8 cellular contexts compared by ENCODE assay signal in genomic region chr13:20128459-20128927, GRCh38. TPM values are rescaled to one million over a fixed set of nuclear protein-coding genes. Genes with fewer than 3 reads are reported as not detected.
DNase-seq lines count a peak whose midpoint lies in the region; ATAC-seq and TF ChIP-seq lines count a peak whose summit lies in the region.

No MANE protein-coding gene starts in this region.

- H3F3A ChIP-seq in smooth muscle cell (ENCODE audit: low read depth) = peaks cover 5% of the 10 kb centered on the region

- 3% methylated on average over 28 of the region's 28 CpGs for WGBS in smooth muscle cell (ENCODE audit: low lambda C conversion rate)

- H4K20me1 ChIP-seq in smooth muscle cell (ENCODE audit: low read depth) = no peaks in the 10 kb centered on the region

- H3K27ac Mint-ChIP-seq in activated T-cell treated with anti-CD3 and anti-CD28 coated beads, Interleukin-2, amount 50 U/mL, for 72 hours = no peak overlapping the region

- peak overlapping the region; percentile 84 for H2AFZ ChIP-seq in smooth muscle cell (ENCODE audit: low read depth)

- peak overlapping the region; percentile 55 for H3K27ac ChIP-seq in smooth muscle cell (ENCODE audit: low read depth)

- H3K36me3 ChIP-seq in iPS-15b (ENCODE audit: control insufficient read depth, insufficient read depth, low read length) = no peaks in the 10 kb centered on the region
- H3K36me3 ChIP-seq in smooth muscle cell (ENCODE audit: low read depth) = no peaks in the 10 kb centered on the region

- H3K9ac ChIP-seq in iPS-15b (ENCODE audit: low read depth, low read length) (no peak overlapping the region), smooth muscle cell (ENCODE audit: low read depth) (peak overlapping the region; percentile 68)

- H3K4me3 ChIP-seq in GM12865 (ENCODE audit: low read depth, low read length) (peak overlapping the region; percentile 51), iPS-15b (ENCODE audit: low read depth, low read length) (peak overlapping the region; percentile 67), smooth muscle cell (peak overlapping the region; percentile 55)

- H3K9me3 ChIP-seq in iPS-15b (ENCODE audit: control insufficient read depth, insufficient read depth, low read length) (no peaks in the 10 kb centered on the region), smooth muscle cell (replicated peaks; ENCODE audit: low read depth) (no peaks in the 10 kb centered on the region)

- no peaks in the 10 kb centered on the region for H3K36me3 Mint-ChIP-seq in activated T-cell treated with anti-CD3 and anti-CD28 coated beads, Interleukin-2, amount 50 U/mL, for 72 hours (ENCODE audit: insufficient read depth in 2 of 2)

- DNase-seq in GM12865 (ENCODE audit: low read depth) (peak; percentile 12), smooth muscle cell (lab: John Stamatoyannopoulos, UW; ENCODE audit: unreplicated experiment) (no peak), NCI-H2171 (lab: John Stamatoyannopoulos, UW) (no peak), amniotic stem cell (lab: John Stamatoyannopoulos, UW) (no peak)
- DNase-seq in activated T-cell treated with anti-CD3 and anti-CD28 coated beads, Interleukin-2, amount 50 U/mL, for 72 hours = peak; percentile 18 to 22
- DNase-seq in stimulated activated naive CD4-positive, alpha-beta T cell treated with Interleukin-2 at 50 U/mL for 16 hours (lab: John Stamatoyannopoulos, UW) = no peak

- peak overlapping the region; percentile 86 for H3K4me2 ChIP-seq in smooth muscle cell

- H3K9me3 Mint-ChIP-seq in activated T-cell treated with anti-CD3 and anti-CD28 coated beads, Interleukin-2, amount 50 U/mL, for 72 hours = no peaks in the 10 kb centered on the region

- H3K4me1 ChIP-seq in iPS-15b (ENCODE audit: control insufficient read depth, insufficient read depth, low read length) (no peaks in the 10 kb centered on the region), smooth muscle cell (ENCODE audit: low read depth) (peaks cover 6% of the 10 kb centered on the region)

- no peaks in the 10 kb centered on the region for H3K79me2 ChIP-seq in smooth muscle cell (ENCODE audit: low read depth)

- H3K4me3 Mint-ChIP-seq in activated T-cell treated with anti-CD3 and anti-CD28 coated beads, Interleukin-2, amount 50 U/mL, for 72 hours = peak overlapping the region; percentile 70 to 72

- H3K27me3 ChIP-seq in iPS-15b (ENCODE audit: control insufficient read depth, insufficient read depth, low read length) = peaks cover 37% of the 10 kb centered on the region
- peaks cover 18% of the 10 kb centered on the region for H3K27me3 ChIP-seq in smooth muscle cell (ENCODE audit: low read depth)

- TF ChIP-seq CTCF in GM12865 (IDR thresholded peaks at IDR 0.05; ENCODE audit: insufficient read depth, low read depth, low read length, missing control alignments) (no peak), smooth muscle cell (IDR thresholded peaks at IDR 0.05; ENCODE audit: borderline replicate concordance, insufficient read depth, poor library complexity, severe bottlenecking) (peak; percentile 25)

- peak; percentile 8 for ATAC-seq in HG02943 (IDR thresholded peaks at IDR 0.05; ENCODE audit: low read depth, unreplicated experiment)
- ATAC-seq in activated T-cell treated with anti-CD3 and anti-CD28 coated beads, Interleukin-2, amount 50 U/mL, for 72 hours (replicated peaks in 1 of 2) = peak; percentile 13 to 31

- H3K4me1 Mint-ChIP-seq in activated T-cell treated with anti-CD3 and anti-CD28 coated beads, Interleukin-2, amount 50 U/mL, for 72 hours (ENCODE audit: low read depth) = peaks cover 3% of the 10 kb centered on the region

- H3K27me3 Mint-ChIP-seq in activated T-cell treated with anti-CD3 and anti-CD28 coated beads, Interleukin-2, amount 50 U/mL, for 72 hours (ENCODE audit: low read depth) = peaks cover 21% of the 10 kb centered on the region

RNA-seq across cellular contexts. Expression of gene GJA3, which starts 32.4 kb away (rescaled TPM):
- under 1 TPM; 0.67 to 0.74 TPM for total RNA-seq in activated T-cell treated with anti-CD3 and anti-CD28 coated beads, Interleukin-2, amount 50 U/mL, for 72 hours
- total RNA-seq in smooth muscle cell = 1.5 and 4.5 TPM in 2 replicates
- polyA plus RNA-seq in smooth muscle cell = 1.3 and 1.4 TPM in 2 replicates

Comparison
In these comparisons a context has a peak if more than half of its experiments do, and no peak if none do; other contexts are left out.
1. DNase-seq: peak in GM12865 (single experiment) and activated T-cell treated with anti-CD3 and anti-CD28 coated beads, Interleukin-2, amount 50 U/mL, for 72 hours (2 of 2); none in smooth muscle cell (single experiment), NCI-H2171 (single experiment), stimulated activated naive CD4-positive, alpha-beta T cell treated with Interleukin-2 at 50 U/mL for 16 hours (single experiment) and amniotic stem cell (single experiment).
2. Peak in every context shown above with its lines, with median percentiles within 50 percentile points of each other: H3K4me3 ChIP-seq.